20 cellular contexts compared by ENCODE assay signal in the genomic region with DNA sequence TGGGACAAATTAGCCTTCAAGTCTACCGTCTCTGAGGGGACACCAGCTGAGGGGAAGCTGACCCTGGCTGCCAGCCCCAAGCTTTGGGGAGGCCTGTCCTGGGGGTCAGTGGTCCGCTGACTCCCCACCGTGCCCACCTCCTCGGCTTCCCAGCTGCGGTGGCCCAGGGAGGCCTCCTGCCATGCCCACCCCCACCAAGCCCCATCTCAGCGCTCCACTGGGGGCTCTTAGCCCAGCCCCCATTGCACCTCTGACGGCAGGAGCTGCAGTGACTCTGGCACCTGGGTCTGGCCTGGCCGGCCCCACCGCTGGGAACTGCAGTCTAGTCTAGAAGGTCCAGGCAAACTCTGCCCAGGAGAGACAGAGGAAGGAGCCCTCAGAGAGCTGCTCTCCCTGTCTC. TPM values are rescaled to one million over a fixed set of nuclear protein-coding genes. Genes with fewer than 3 reads are reported as not detected.
"Had no signal": no experiment of that assay in that cellular context is flagged by ENCODE, and none has a peak within 500 bp of the region (broad histone marks: within the 10 kb centered on the region; RNA-seq: fewer than 3 reads in every experiment).

No MANE protein-coding gene starts in this region.

- H3K36me3 ChIP-seq: Peyer's patch, SJCRH30 had no signal

- H3K27ac ChIP-seq: Peyer's patch, SJCRH30 had no signal

- H3K4me1 ChIP-seq: Peyer's patch, SJCRH30 had no signal

- H3K9me3 ChIP-seq: Peyer's patch, SJCRH30 had no signal

- H3K27me3 ChIP-seq: Peyer's patch, SJCRH30 had no signal

- H3K4me3 ChIP-seq: Peyer's patch, SJCRH30 had no signal

- ATAC-seq: Right ventricle myocardium inferior, SK-N-SH treated with all-trans-retinoic acid at 6 μM for 48 hours had no signal

- DNase-seq: KBM-7, MV-4-11, NCI-H1048, NCI-H1105, NCI-H1417, NCI-H146, NCI-H1694 treated with DMSO at 0.1 percent for 48 hours, NCI-H1930, NCI-H2081, NCI-H2107, NCI-H2227 treated with DMSO at 0.1 percent for 48 hours, NCI-H510A, NCI-H524 treated with DMSO at 0.1 percent for 48 hours, NCI-H69, NCI-H774, Peyer's patch, SHP77 treated with DMSO at 0.1 percent for 48 hours, SJCRH30 had no signal

RNA-seq across cellular contexts. Expression of a gene that starts 30.2 kb away (rescaled TPM):
- total RNA-seq: Peyer's patch, Right ventricle myocardium inferior had no signal
